ENCODE assay signal across 8 cellular contexts in genomic region chr7:25496394-25497103, GRCh38.
DNase-seq lines count a peak whose midpoint lies in the region; ATAC-seq lines count a peak whose summit lies in the region.

No MANE protein-coding gene starts in this region.

- H3K4me3 ChIP-seq in BLaER1 treated with 17β-estradiol and CSF1 and Interleukin-3, amounts not matched to agents 10 nM and 100 nM, result peak overlapping the region; percentile 38 to 64 (median 48); a peak in 19 of 20 replicates

- DNase-seq in activated naive CD8-positive, alpha-beta T cell treated with anti-CD3 and anti-CD28 coated beads, Interleukin-2, amount 10 ng/mL, durations not matched to agents 7 days and 5 days, result no peak
- DNase-seq in GM03348 (ENCODE audit: low spot score) (no peak), dermis blood vessel endothelial cell (no peak), NCI-H748 treated with DMSO at 0.1 percent for 48 hours (lab: John Stamatoyannopoulos, UW) (no peak)

- peaks cover 22 to 30% (median 26%) of the 10 kb centered on the region in 10 experiments for H3K4me1 ChIP-seq in BLaER1 treated with 17β-estradiol and CSF1 and Interleukin-3, amounts not matched to agents 10 nM and 100 nM

- no peaks in the 10 kb centered on the region for H3K36me3 Mint-ChIP-seq in activated naive CD8-positive, alpha-beta T cell treated with anti-CD3 and anti-CD28 coated beads, Interleukin-2, amount 10 ng/mL, durations not matched to agents 7 days and 5 days
- no peaks in the 10 kb centered on the region for H3K36me3 Mint-ChIP-seq in stimulated activated naive CD8-positive, alpha-beta T cell treated with anti-CD3 and anti-CD28 coated beads, Interleukin-15, Interleukin-2, amounts not matched to agents 100 ng/mL and 50 ng/mL, for 24 hours (ENCODE audit: low read depth)

- peak overlapping the region; percentile 61 to 79 (median 73); a peak in 21 of 22 replicates for H3K9ac ChIP-seq in BLaER1 treated with 17β-estradiol and CSF1 and Interleukin-3, amounts not matched to agents 10 nM and 100 nM

- peak; percentile 88 for ATAC-seq in GM19351 (IDR thresholded peaks at IDR 0.05; ENCODE audit: unreplicated experiment)
- ATAC-seq in HG03457 (IDR thresholded peaks at IDR 0.05; ENCODE audit: unreplicated experiment), result peak; percentile 64
- peak; percentile 80 for ATAC-seq in activated naive CD8-positive, alpha-beta T cell treated with anti-CD3 and anti-CD28 coated beads, Interleukin-2, amount 10 ng/mL, durations not matched to agents 7 days and 5 days (ENCODE audit: low read depth)

- no peaks in the 10 kb centered on the region for H3K36me3 ChIP-seq in BLaER1 treated with 17β-estradiol and CSF1 and Interleukin-3, amounts not matched to agents 10 nM and 100 nM

- peak overlapping the region; percentile 38 to 86 (median 82); a peak in 21 of 22 replicates for H3K27ac ChIP-seq in BLaER1 treated with 17β-estradiol and CSF1 and Interleukin-3, amounts not matched to agents 10 nM and 100 nM

- no peaks in the 10 kb centered on the region for H3K27me3 ChIP-seq in BLaER1 treated with 17β-estradiol and CSF1 and Interleukin-3, amounts not matched to agents 10 nM and 100 nM

- peaks cover 0 to 4% (median 0%) of the 10 kb centered on the region in 11 experiments; a peak in 2 of 22 replicates for H3K9me3 ChIP-seq in BLaER1 treated with 17β-estradiol and CSF1 and Interleukin-3, amounts not matched to agents 10 nM and 100 nM (replicated peaks in 1 of 11)

- POLR2A ChIA-PET in activated naive CD8-positive, alpha-beta T cell treated with anti-CD3 and anti-CD28 coated beads, Interleukin-2, amount 10 ng/mL, durations not matched to agents 7 days and 5 days (lab: Charles Lee), result interaction anchor here (1.1 kb wide), 1 partner anchor 371 kb away, joined by 3 read pairs; the partner anchor contains the start of gene CYCS

- H3K27ac Mint-ChIP-seq in activated naive CD8-positive, alpha-beta T cell treated with anti-CD3 and anti-CD28 coated beads, Interleukin-2, amount 10 ng/mL, durations not matched to agents 7 days and 5 days, result peak overlapping the region; percentile 80
- peak overlapping the region; percentile 69 for H3K27ac Mint-ChIP-seq in stimulated activated naive CD8-positive, alpha-beta T cell treated with anti-CD3 and anti-CD28 coated beads, Interleukin-15, Interleukin-2, amounts not matched to agents 100 ng/mL and 50 ng/mL, for 24 hours

- H3K27me3 Mint-ChIP-seq in activated naive CD8-positive, alpha-beta T cell treated with anti-CD3 and anti-CD28 coated beads, Interleukin-2, amount 10 ng/mL, durations not matched to agents 7 days and 5 days, result no peaks in the 10 kb centered on the region
- H3K27me3 Mint-ChIP-seq in stimulated activated naive CD8-positive, alpha-beta T cell treated with anti-CD3 and anti-CD28 coated beads, Interleukin-15, Interleukin-2, amounts not matched to agents 100 ng/mL and 50 ng/mL, for 24 hours, result no peaks in the 10 kb centered on the region

- peak overlapping the region; percentile 77 for H3K4me3 Mint-ChIP-seq in activated naive CD8-positive, alpha-beta T cell treated with anti-CD3 and anti-CD28 coated beads, Interleukin-2, amount 10 ng/mL, durations not matched to agents 7 days and 5 days
- peak overlapping the region; percentile 61 for H3K4me3 Mint-ChIP-seq in stimulated activated naive CD8-positive, alpha-beta T cell treated with anti-CD3 and anti-CD28 coated beads, Interleukin-15, Interleukin-2, amounts not matched to agents 100 ng/mL and 50 ng/mL, for 24 hours

- H3K9me3 Mint-ChIP-seq in activated naive CD8-positive, alpha-beta T cell treated with anti-CD3 and anti-CD28 coated beads, Interleukin-2, amount 10 ng/mL, durations not matched to agents 7 days and 5 days, result no peaks in the 10 kb centered on the region
- H3K9me3 Mint-ChIP-seq in stimulated activated naive CD8-positive, alpha-beta T cell treated with anti-CD3 and anti-CD28 coated beads, Interleukin-15, Interleukin-2, amounts not matched to agents 100 ng/mL and 50 ng/mL, for 24 hours, result no peaks in the 10 kb centered on the region

- H3K4me1 Mint-ChIP-seq in activated naive CD8-positive, alpha-beta T cell treated with anti-CD3 and anti-CD28 coated beads, Interleukin-2, amount 10 ng/mL, durations not matched to agents 7 days and 5 days, result peaks cover 12% of the 10 kb centered on the region
- H3K4me1 Mint-ChIP-seq in stimulated activated naive CD8-positive, alpha-beta T cell treated with anti-CD3 and anti-CD28 coated beads, Interleukin-15, Interleukin-2, amounts not matched to agents 100 ng/mL and 50 ng/mL, for 24 hours (ENCODE audit: low read depth), result peaks cover 12% of the 10 kb centered on the region

- peak overlapping the region; percentile 69 to 91 (median 85) for H3K4me2 ChIP-seq in BLaER1 treated with 17β-estradiol and CSF1 and Interleukin-3, amounts not matched to agents 10 nM and 100 nM

- H4K20me1 ChIP-seq in BLaER1 treated with 17β-estradiol and CSF1 and Interleukin-3, amounts not matched to agents 10 nM and 100 nM, result no peaks in the 10 kb centered on the region
